ENCODE assay signal across 1 cellular context in genomic region chr5:57522477-57522876, GRCh38. TPM values are rescaled to one million over a fixed set of nuclear protein-coding genes. Genes with fewer than 3 reads are reported as not detected.
"Had no signal": no experiment of that assay in that cellular context is flagged by ENCODE, and none has a peak within 500 bp of the region (broad histone marks: within the 10 kb centered on the region; RNA-seq: fewer than 3 reads in every experiment).

No MANE protein-coding gene starts in this region.

RNA-seq across cellular contexts. Expression of gene ACTBL2, which starts 39.9 kb away (rescaled TPM):
- total RNA-seq: G401 had no signal
